Comparison of ENCODE assay signal across 28 cellular contexts in genomic region chr13:58906329-58907007, GRCh38.
"Had no signal": no experiment of that assay in that cellular context is flagged by ENCODE, and none has a peak within 500 bp of the region (broad histone marks: within the 10 kb centered on the region; RNA-seq: fewer than 3 reads in every experiment).

No MANE protein-coding gene starts in this region.

- H3K36me3 Mint-ChIP-seq: activated naive CD4-positive, alpha-beta T cell treated with anti-CD3 and anti-CD28 coated beads, Interleukin-2, amount 50 U/mL, for 24 hours; brain; stimulated activated naive B cell treated with anti-CD40 and anti-IgM and Interleukin-4, amounts not matched to agents 10 μg/mL and 1 μg/mL and 100 μg/mL, for 72 hours had no signal

- H3K27ac Mint-ChIP-seq: activated CD4-positive, alpha-beta T cell treated with anti-CD3 and anti-CD28 coated beads, Interleukin-2, amount 10 ng/mL, durations not matched to agents 7 days and 5 days; activated CD8-positive, alpha-beta T cell treated with anti-CD3 and anti-CD28 coated beads for 36 hours; activated naive CD4-positive, alpha-beta T cell treated with anti-CD3 and anti-CD28 coated beads, Interleukin-2, amount 50 U/mL, for 24 hours; activated naive CD8-positive, alpha-beta T cell treated with anti-CD3 and anti-CD28 coated beads, Interleukin-2, amount 50 U/mL, for 24 hours; activated T-helper 17 cell treated with anti-CD3 and anti-CD28 coated beads, Interleukin-2, amount 50 U/mL, for 72 hours; brain; nephron; stimulated activated naive B cell treated with anti-CD40 and anti-IgM and Interleukin-4, amounts not matched to agents 10 μg/mL and 1 μg/mL and 100 μg/mL, for 72 hours; T-helper 1 cell treated with Interleukin-12 subunit alpha and Interleukin-12 subunit beta and Interleukin-4 antibody, amounts not matched to agents 30 μg/mL and 1 μg/mL, for 36 hours had no signal

- H3K4me3 Mint-ChIP-seq: activated CD4-positive, alpha-beta T cell treated with anti-CD3 and anti-CD28 coated beads, Interleukin-2, amount 10 ng/mL, durations not matched to agents 7 days and 5 days; activated CD8-positive, alpha-beta T cell treated with anti-CD3 and anti-CD28 coated beads for 36 hours; activated naive CD4-positive, alpha-beta T cell treated with anti-CD3 and anti-CD28 coated beads, Interleukin-2, amount 50 U/mL, for 24 hours; activated naive CD8-positive, alpha-beta T cell treated with anti-CD3 and anti-CD28 coated beads, Interleukin-2, amount 50 U/mL, for 24 hours; activated T-cell treated with anti-CD3 and anti-CD28 coated beads, Interleukin-2, amount 50 U/mL, for 4 hours; activated T-helper 17 cell treated with anti-CD3 and anti-CD28 coated beads, Interleukin-2, amount 50 U/mL, for 72 hours; brain; nephron; stimulated activated naive B cell treated with anti-CD40 and anti-IgM and Interleukin-4, amounts not matched to agents 10 μg/mL and 1 μg/mL and 100 μg/mL, for 72 hours; T-helper 1 cell treated with Interleukin-12 subunit alpha and Interleukin-12 subunit beta and Interleukin-4 antibody, amounts not matched to agents 30 μg/mL and 1 μg/mL, for 36 hours had no signal

- H3K27ac ChIP-seq: cardiac muscle cell, heart right ventricle, pancreas, prostate gland, stomach, suprapubic skin, tibial artery, WERI-Rb-1 had no signal

- H3K36me3 ChIP-seq: cardiac muscle cell, heart right ventricle, pancreas, prostate gland, stomach, suprapubic skin, tibial artery, WERI-Rb-1 had no signal

- DNase-seq: activated CD4-positive, alpha-beta T cell treated with anti-CD3 and anti-CD28 coated beads for 1 hour; activated CD4-positive, alpha-beta T cell treated with anti-CD3 and anti-CD28 coated beads, Interleukin-2, amount 10 ng/mL, durations not matched to agents 7 days and 5 days; activated CD8-positive, alpha-beta T cell treated with anti-CD3 and anti-CD28 coated beads for 36 hours; activated naive CD8-positive, alpha-beta T cell treated with anti-CD3 and anti-CD28 coated beads, Interleukin-2, amount 50 U/mL, for 24 hours; activated T-cell treated with anti-CD3 and anti-CD28 coated beads, Interleukin-2, amount 50 U/mL, for 4 hours; cortex of kidney; foreskin fibroblast; nucleus accumbens; pancreas; stimulated activated CD4-positive, alpha-beta T cell treated with anti-CD3 and anti-CD28 coated beads, Interleukin-2, amount 100 ng/mL, for 24 hours; stimulated activated naive B cell treated with anti-CD40 and anti-IgM and Interleukin-4, amounts not matched to agents 10 μg/mL and 1 μg/mL and 100 μg/mL, for 72 hours; stomach; SW 1271; T-helper 9 cell; tibial artery; WERI-Rb-1 had no signal

- ATAC-seq: activated CD8-positive, alpha-beta T cell treated with anti-CD3 and anti-CD28 coated beads for 36 hours; activated naive CD8-positive, alpha-beta T cell treated with anti-CD3 and anti-CD28 coated beads, Interleukin-2, amount 50 U/mL, for 24 hours; activated T-cell treated with anti-CD3 and anti-CD28 coated beads, Interleukin-2, amount 50 U/mL, for 4 hours; activated T-helper 17 cell treated with anti-CD3 and anti-CD28 coated beads, Interleukin-2, amount 50 U/mL, for 72 hours; esophagus mucosa; left lobe of liver; pancreas had no signal

- H3K4me3 ChIP-seq: cardiac muscle cell, heart right ventricle, pancreas, prostate gland, smooth muscle cell, stomach, suprapubic skin, tibial artery had no signal

- H3K9me3 ChIP-seq: pancreas, prostate gland, stomach, suprapubic skin, tibial artery had no signal

- H3K4me1 Mint-ChIP-seq: activated CD4-positive, alpha-beta T cell treated with anti-CD3 and anti-CD28 coated beads, Interleukin-2, amount 10 ng/mL, durations not matched to agents 7 days and 5 days; activated naive CD4-positive, alpha-beta T cell treated with anti-CD3 and anti-CD28 coated beads, Interleukin-2, amount 50 U/mL, for 24 hours; activated naive CD8-positive, alpha-beta T cell treated with anti-CD3 and anti-CD28 coated beads, Interleukin-2, amount 50 U/mL, for 24 hours; activated T-helper 17 cell treated with anti-CD3 and anti-CD28 coated beads, Interleukin-2, amount 50 U/mL, for 72 hours; nephron; stimulated activated naive B cell treated with anti-CD40 and anti-IgM and Interleukin-4, amounts not matched to agents 10 μg/mL and 1 μg/mL and 100 μg/mL, for 72 hours had no signal

- H3K9me3 Mint-ChIP-seq: activated T-helper 17 cell treated with anti-CD3 and anti-CD28 coated beads, Interleukin-2, amount 50 U/mL, for 72 hours; T-helper 1 cell treated with Interleukin-12 subunit alpha and Interleukin-12 subunit beta and Interleukin-4 antibody, amounts not matched to agents 30 μg/mL and 1 μg/mL, for 36 hours had no signal

- H3K27me3 ChIP-seq: cardiac muscle cell, heart right ventricle, pancreas, stomach, suprapubic skin, tibial artery had no signal

- H3K4me2 ChIP-seq: smooth muscle cell had no signal

- H3K4me1 ChIP-seq: pancreas, prostate gland, stomach, suprapubic skin, tibial artery had no signal

- H3K27me3 Mint-ChIP-seq: activated CD4-positive, alpha-beta T cell treated with anti-CD3 and anti-CD28 coated beads, Interleukin-2, amount 10 ng/mL, durations not matched to agents 7 days and 5 days; activated CD8-positive, alpha-beta T cell treated with anti-CD3 and anti-CD28 coated beads for 36 hours; activated naive CD4-positive, alpha-beta T cell treated with anti-CD3 and anti-CD28 coated beads, Interleukin-2, amount 50 U/mL, for 24 hours; activated naive CD8-positive, alpha-beta T cell treated with anti-CD3 and anti-CD28 coated beads, Interleukin-2, amount 50 U/mL, for 24 hours; activated T-helper 17 cell treated with anti-CD3 and anti-CD28 coated beads, Interleukin-2, amount 50 U/mL, for 72 hours; brain had no signal
